In the genomic region with DNA sequence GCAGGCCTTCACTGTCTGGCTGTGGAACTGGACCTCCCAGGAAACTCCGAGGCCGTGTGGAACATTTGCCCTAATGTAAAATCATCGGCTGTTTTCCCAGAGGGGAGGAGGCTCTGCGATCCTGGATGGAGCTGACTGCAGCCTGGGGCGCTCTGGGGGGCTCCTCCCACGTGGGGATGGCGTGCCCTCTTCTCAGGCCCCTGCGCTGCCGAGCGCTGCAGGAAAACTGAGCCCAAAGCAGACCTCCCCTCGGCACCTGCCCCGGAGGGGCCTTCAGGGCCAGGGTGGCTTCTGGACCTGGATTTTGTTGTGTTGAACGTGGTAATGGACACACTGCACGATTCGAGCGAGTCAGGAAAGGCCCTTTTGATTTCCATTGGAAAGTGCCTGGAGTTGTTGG, we compare ENCODE assay signal across 15 cellular contexts. TPM values are rescaled to one million over a fixed set of nuclear protein-coding genes. Genes with fewer than 3 reads are reported as not detected.
DNase-seq lines count a peak whose midpoint lies in the region; ATAC-seq, FAIRE-seq and TF ChIP-seq lines count a peak whose summit lies in the region.
"Had no signal": no experiment of that assay in that cellular context is flagged by ENCODE, and none has a peak within 500 bp of the region (broad histone marks: within the 10 kb centered on the region; RNA-seq: fewer than 3 reads in every experiment).

No MANE protein-coding gene starts in this region.

- H3K79me2 ChIP-seq in H1 (ENCODE audit: control insufficient read depth in 1 of 2, insufficient read depth in 2 of 2, low read length in 2 of 2), result no peaks in the 10 kb centered on the region

- no peaks in the 10 kb centered on the region for H3K79me1 ChIP-seq in H1 (ENCODE audit: low read depth, low read length)

- H2BK12ac ChIP-seq in H1 (ENCODE audit: low read depth, low read length), result no peak overlapping the region

- H2BK20ac ChIP-seq in H1 (ENCODE audit: low read length), result no peak overlapping the region

- TF ChIP-seq CTCF in H1 (IDR thresholded peaks at IDR 0.05; ENCODE audit: control extremely low read depth in 1 of 3, insufficient read depth in 1 of 3, low read depth in 1 of 3, low read length in 3 of 3) (no peak), mucosa of descending colon (IDR thresholded peaks at IDR 0.05) (no peak), suprapubic skin (IDR thresholded peaks at IDR 0.05) (no peak), GM10266 (IDR thresholded peaks at IDR 0.05; ENCODE audit: control insufficient read depth, insufficient read depth, low read depth, missing control alignments) (no peak)

- H2AK5ac ChIP-seq in H1 (ENCODE audit: low read depth, low read length), result no peak overlapping the region

- H3K4ac ChIP-seq in H1 (replicated peaks; ENCODE audit: insufficient read length, low read depth, low read length), result no peak overlapping the region

- peaks cover 0 to 14% of the 10 kb centered on the region in 2 experiments for H4K20me1 ChIP-seq in H1 (replicated peaks in 1 of 2; ENCODE audit: control insufficient read depth in 1 of 2, insufficient read depth in 2 of 2, low read length in 2 of 2)

- H3K36me3 Mint-ChIP-seq in T-helper 17 cell (ENCODE audit: low read depth), result no peaks in the 10 kb centered on the region

- no peak overlapping the region for H3K9ac ChIP-seq in H1 (replicated peaks in 1 of 4; ENCODE audit: extremely low read depth in 1 of 4, low read depth in 3 of 4, low read length in 3 of 4)
- H3K9ac ChIP-seq: GM23248 had no signal

- H4K8ac ChIP-seq in H1 (ENCODE audit: extremely low read depth, insufficient read depth, low read length), result no peak overlapping the region

- H3K23me2 ChIP-seq in H1 (ENCODE audit: low read depth, low read length), result no peaks in the 10 kb centered on the region

- CTCF ChIA-PET in H1 (lab: Charles Lee; ENCODE audit: partially characterized antibody), result interaction anchor here (1.0 to 6.2 kb wide), 2 partner anchors 10 to 69 kb away, joined by 3 to 38 read pairs; no protein-coding TSS in a partner anchor

- no peak overlapping the region for H4K5ac ChIP-seq in H1 (ENCODE audit: insufficient read length, low read depth, low read length)

- H3K9me3 ChIP-seq in T-helper 17 cell (ENCODE audit: control insufficient read depth, low read length, poor library complexity, severe bottlenecking) (no peaks in the 10 kb centered on the region), H1 (ENCODE audit: insufficient read depth in 2 of 2, low read depth in 1 of 2, low read length in 1 of 2) (no peaks in the 10 kb centered on the region), mucosa of descending colon (no peaks in the 10 kb centered on the region), suprapubic skin (no peaks in the 10 kb centered on the region)

- H3K14ac ChIP-seq in H1 (ENCODE audit: insufficient read length), result no peak overlapping the region

- no peak overlapping the region for H3K18ac ChIP-seq in H1 (ENCODE audit: extremely low read depth, low read length)

- no peak overlapping the region for H4K91ac ChIP-seq in H1 (replicated peaks; ENCODE audit: insufficient read length, low read length)

- H3K27ac ChIP-seq in H1 (ENCODE audit: low read depth, low read length) (no peak overlapping the region), suprapubic skin (no peak overlapping the region)
- H3K27ac ChIP-seq: GM23248 had no signal

- H3K4me3 Mint-ChIP-seq in T-helper 17 cell, result no peak overlapping the region
- H3K4me3 Mint-ChIP-seq: B cell; CD4-positive, alpha-beta memory T cell had no signal

- no peak overlapping the region for H2AFZ ChIP-seq in H1 (ENCODE audit: low read length)
- H2AFZ ChIP-seq: GM23248 had no signal

- no peak overlapping the region for H2BK15ac ChIP-seq in H1 (ENCODE audit: low read length)

- H3K27ac Mint-ChIP-seq in T-helper 17 cell, result peak overlapping the region; percentile 72
- H3K27ac Mint-ChIP-seq: B cell had no signal

- intact Hi-C loops in mucosa of descending colon (cut with DNase I, micrococcal nuclease), result no loop called here

- ATAC-seq in T-helper 17 cell, result no peak
- ATAC-seq in mucosa of descending colon, result peak; percentile 8
- ATAC-seq in GM18907 (IDR thresholded peaks at IDR 0.05; ENCODE audit: unreplicated experiment), result no peak
- ATAC-seq in GM18868 (IDR thresholded peaks at IDR 0.05; ENCODE audit: unreplicated experiment), result no peak

- 0 out of 3 replicates have a peak, but pooled peaks of 1 of the 2 experiments have one; percentile 23 for TF ChIP-seq POLR2A in H1 (IDR thresholded peaks at IDR 0.05; ENCODE audit: control extremely low read depth in 1 of 2, low read depth in 2 of 2, low read length in 2 of 2)
- no peak for TF ChIP-seq POLR2A in suprapubic skin (IDR thresholded peaks at IDR 0.05)

- H3K36me3 ChIP-seq in H1 (ENCODE audit: control insufficient read depth in 2 of 4, insufficient read depth in 4 of 4, low read length in 3 of 4), result peaks cover 27 to 59% (median 55%) of the 10 kb centered on the region in 4 experiments
- H3K36me3 ChIP-seq in mucosa of descending colon (ENCODE audit: low read depth), result peaks cover 16% of the 10 kb centered on the region
- H3K36me3 ChIP-seq in suprapubic skin, result peaks cover 93% of the 10 kb centered on the region

- H3K4me1 ChIP-seq in H1 (replicated peaks in 1 of 4; ENCODE audit: control insufficient read depth in 3 of 4, insufficient read depth in 4 of 4, low read length in 3 of 4) (no peaks in the 10 kb centered on the region), mucosa of descending colon (ENCODE audit: low read depth) (no peaks in the 10 kb centered on the region), suprapubic skin (no peaks in the 10 kb centered on the region)

- no peak overlapping the region for H3K4me3 ChIP-seq in H1 (ENCODE audit: extremely low read depth in 1 of 4, insufficient read depth in 2 of 4, low read depth in 3 of 4, low read length in 4 of 4)
- H3K4me3 ChIP-seq in mucosa of descending colon, result no peak overlapping the region
- H3K4me3 ChIP-seq in suprapubic skin, result no peak overlapping the region
- H3K4me3 ChIP-seq: GM23248 had no signal

- TF ChIP-seq EP300 in H1 (IDR thresholded peaks at IDR 0.05; ENCODE audit: borderline replicate concordance in 1 of 2, low read depth in 2 of 2, low read length in 2 of 2), result no peak
- no peak for TF ChIP-seq EP300 in suprapubic skin (IDR thresholded peaks at IDR 0.05)

- H2BK120ac ChIP-seq in H1 (replicated peaks; ENCODE audit: low read depth, low read length), result no peak overlapping the region

- no peak for FAIRE-seq in H1 (lab: Jason Lieb, UNC)
- FAIRE-seq: A204.1 had no signal

- no peaks in the 10 kb centered on the region for H3K27me3 Mint-ChIP-seq in T-helper 17 cell
- H3K27me3 Mint-ChIP-seq: B cell; CD4-positive, alpha-beta memory T cell had no signal

- POLR2A ChIA-PET in H1 (lab: Charles Lee; ENCODE audit: partially characterized antibody), result interaction anchor here (1.3 kb wide), 1 partner anchor 15 kb away, joined by 5 read pairs; no protein-coding TSS in a partner anchor

- H3K27me3 ChIP-seq in H1 (replicated peaks in 1 of 4; ENCODE audit: control insufficient read depth in 3 of 4, extremely low read depth in 1 of 4, insufficient read depth in 3 of 4, low read length in 3 of 4), result no peaks in the 10 kb centered on the region
- no peaks in the 10 kb centered on the region for H3K27me3 ChIP-seq in suprapubic skin

- DNase-seq in T-helper 17 cell (no peak), H1 (ENCODE audit: low read depth in 1 of 2, low spot score in 2 of 2) (no peak), mucosa of descending colon (no peak), suprapubic skin (ENCODE audit: low spot score in 2 of 2) (peak; percentile 49 to 64), GM10266 (ENCODE audit: extremely low spot score) (no peak)
- DNase-seq: C1 segment of cervical spinal cord; CD4-positive, alpha-beta memory T cell; DMS79 treated with DMSO at 0.1 percent for 48 hours; GDM1; GM23248; H7 had no signal

- H2BK5ac ChIP-seq in H1 (ENCODE audit: low read depth, low read length), result 0 out of 2 replicates have a peak overlapping the region, but pooled peaks have one; percentile 52

- no peak overlapping the region for H3K23ac ChIP-seq in H1 (ENCODE audit: insufficient read length)

- TF ChIP-seq RAD21 in H1 (IDR thresholded peaks at IDR 0.05 in 1 of 2, conservative IDR thresholded peaks at IDR 0.05 in 1 of 2; ENCODE audit: low read depth in 2 of 2, low read length in 2 of 2), result no peak

- H3K56ac ChIP-seq in H1 (replicated peaks; ENCODE audit: insufficient read length, low read depth, low read length), result no peak overlapping the region

- H3K4me2 ChIP-seq in H1 (ENCODE audit: insufficient read depth in 1 of 2, low read depth in 2 of 2, low read length in 2 of 2), result no peak overlapping the region

- 91% methylated on average over 16 of the region's 16 CpGs; no CpG with 5 or more reads in 1 of the 2 experiments for WGBS in H1 (ENCODE audit: extremely low coverage in 1 of 2, insufficient coverage in 1 of 2, insufficient read length in 1 of 2, insufficient replicate concordance in 2 of 2, low coverage in 1 of 2, low lambda C conversion rate in 2 of 2, missing lambda C conversion rate in 1 of 2), 2 experiments
- WGBS in suprapubic skin, result 90% methylated on average over 11 of the region's 16 CpGs

- peaks cover 4% of the 10 kb centered on the region for H3K4me1 Mint-ChIP-seq in T-helper 17 cell
- H3K4me1 Mint-ChIP-seq: B cell had no signal

RNA-seq across cellular contexts. Expression of gene HNRNPH1, which starts 23.9 kb away (rescaled TPM):
- total RNA-seq in T-helper 17 cell (1,000 to 10,000 TPM; 1,923 to 1,994 TPM), mucosa of descending colon (100 to 1,000 TPM; 453 to 475 (median 473) TPM), suprapubic skin (100 to 1,000 TPM; 260 to 868 (median 295) TPM)
- total RNA-seq in H1 (2021; fragmentation: NEBNext Ultra II Directional; extraction: Animal tissue kit (Norgen Biotek cat#: 25700)), result 720 and 735 TPM in 2 replicates
- polyA plus RNA-seq in H1 (2011; rRNA removed), result 130 and 170 TPM in 2 replicates
- polyA plus RNA-seq in H1 (2011; cell fraction: cytosol; rRNA removed), result 361 TPM
- 324 TPM for polyA plus RNA-seq in H1 (2011; cell fraction: nucleus; rRNA removed)
- 565 to 856 TPM (median 700 TPM) in 4 replicates for polyA plus RNA-seq in H1 (2012, experiment 1 of 2)
- polyA plus RNA-seq in H1 (2012, experiment 2 of 2), result 39.3 TPM
- 345 TPM for polyA plus RNA-seq in H1 (2013, experiment 1 of 2)
- polyA plus RNA-seq in H1 (2013, experiment 2 of 2), result 302 TPM
- polyA minus RNA-seq in H1 (2011; rRNA and poly(A)+ RNA removed), result 287 and 355 TPM in 2 replicates
- 877 TPM for polyA minus RNA-seq in H1 (2011; cell fraction: cytosol; rRNA and poly(A)+ RNA removed)
- polyA minus RNA-seq in H1 (2011; cell fraction: nucleus; rRNA and poly(A)+ RNA removed), result 893 TPM

RNA-seq across cellular contexts. Expression of gene RUFY1, which starts 49.2 kb away (rescaled TPM):
- total RNA-seq in T-helper 17 cell, result 100 to 1,000 TPM in 1 of 2 donors, 10 to 100 TPM in 1; 45.5 to 122 TPM
- 29.5 and 31.2 TPM in 2 replicates for total RNA-seq in H1 (2021; fragmentation: NEBNext Ultra II Directional; extraction: Animal tissue kit (Norgen Biotek cat#: 25700))
- 22.4 and 22.9 TPM in 2 replicates for polyA plus RNA-seq in H1 (2011; rRNA removed)
- polyA plus RNA-seq in H1 (2011; cell fraction: cytosol; rRNA removed), result 20.4 TPM
- 35.1 TPM for polyA plus RNA-seq in H1 (2011; cell fraction: nucleus; rRNA removed)
- 23.3 to 28.3 TPM (median 26.9 TPM) in 4 replicates for polyA plus RNA-seq in H1 (2012, experiment 1 of 2)
- 4.7 TPM for polyA plus RNA-seq in H1 (2012, experiment 2 of 2)
- polyA plus RNA-seq in H1 (2013, experiment 1 of 2), result 15.1 TPM
- 14.0 TPM for polyA plus RNA-seq in H1 (2013, experiment 2 of 2)
- polyA minus RNA-seq in H1 (2011; rRNA and poly(A)+ RNA removed), result 21.2 and 27.5 TPM in 2 replicates
- 28.9 TPM for polyA minus RNA-seq in H1 (2011; cell fraction: cytosol; rRNA and poly(A)+ RNA removed)
- polyA minus RNA-seq in H1 (2011; cell fraction: nucleus; rRNA and poly(A)+ RNA removed), result 49.8 TPM
- total RNA-seq in mucosa of descending colon, result 10 to 100 TPM; 34.2 to 55.5 (median 45.0) TPM
- 10 to 100 TPM; 37.8 to 61.3 (median 55.0) TPM for total RNA-seq in suprapubic skin

Comparison
In these comparisons a context has a peak if more than half of its experiments do, and no peak if none do; other contexts are left out.
1. DNase-seq: peak in suprapubic skin (2 of 2); none in T-helper 17 cell (0 of 3), H1 (0 of 2), mucosa of descending colon (0 of 3) and GM10266 (single experiment).